ENCODE assay signal across 15 cellular contexts in genomic region chr19:18273566-18274302, GRCh38. TPM values are rescaled to one million over a fixed set of nuclear protein-coding genes. Genes with fewer than 3 reads are reported as not detected.
DNase-seq lines count a peak whose midpoint lies in the region; ATAC-seq, FAIRE-seq and TF ChIP-seq lines count a peak whose summit lies in the region.
"Had no signal": no experiment of that assay in that cellular context is flagged by ENCODE, and none has a peak within 500 bp of the region (broad histone marks: within the 10 kb centered on the region; RNA-seq: fewer than 3 reads in every experiment).

No MANE protein-coding gene starts in this region.

- H3K4me3 ChIP-seq in RWPE2 (ENCODE audit: severe bottlenecking) = no peak overlapping the region
- no peak overlapping the region for H3K4me3 ChIP-seq in hepatocyte

- WGBS in hepatocyte (ENCODE audit: low lambda C conversion rate, missing lambda C conversion rate) = 95% methylated on average over 13 of the region's 14 CpGs

- no peak overlapping the region for H2AFZ ChIP-seq in hepatocyte

- H3K27me3 Mint-ChIP-seq in CD4-positive, alpha-beta T cell = no peaks in the 10 kb centered on the region
- H3K27me3 Mint-ChIP-seq in stimulated activated naive B cell treated with anti-CD40 and anti-IgM and Interleukin-4, amounts not matched to agents 10 μg/mL and 1 μg/mL and 100 μg/mL, for 72 hours = no peaks in the 10 kb centered on the region
- H3K27me3 Mint-ChIP-seq: activated T-helper 17 cell treated with anti-CD3 and anti-CD28 coated beads, Interleukin-2, amount 50 U/mL, for 72 hours; stimulated activated naive CD8-positive, alpha-beta T cell treated with anti-CD3 and anti-CD28 coated beads, Interleukin-15, Interleukin-2, amounts not matched to agents 100 ng/mL and 50 ng/mL, for 24 hours had no signal

- peak overlapping the region; percentile 77 for H3K27ac Mint-ChIP-seq in CD4-positive, alpha-beta T cell
- peak overlapping the region; percentile 83 for H3K27ac Mint-ChIP-seq in stimulated activated naive B cell treated with anti-CD40 and anti-IgM and Interleukin-4, amounts not matched to agents 10 μg/mL and 1 μg/mL and 100 μg/mL, for 72 hours
- H3K27ac Mint-ChIP-seq: activated T-helper 17 cell treated with anti-CD3 and anti-CD28 coated beads, Interleukin-2, amount 50 U/mL, for 72 hours; stimulated activated naive CD8-positive, alpha-beta T cell treated with anti-CD3 and anti-CD28 coated beads, Interleukin-15, Interleukin-2, amounts not matched to agents 100 ng/mL and 50 ng/mL, for 24 hours had no signal

- H3K79me2 ChIP-seq in hepatocyte = peaks cover 53% of the 10 kb centered on the region

- TF ChIP-seq CTCF in CD4-positive, alpha-beta T cell (IDR thresholded peaks at IDR 0.05) = no peak
- TF ChIP-seq CTCF in RWPE2 (IDR thresholded peaks at IDR 0.05; ENCODE audit: poor library complexity, severe bottlenecking) = no peak
- TF ChIP-seq CTCF in hepatocyte (IDR thresholded peaks at IDR 0.05; ENCODE audit: poor library complexity) = no peak

- intact Hi-C loops in CD4-positive, alpha-beta T cell (cut with DNase I, micrococcal nuclease) = no loop called here

- no peak for DNase-seq in CD4-positive, alpha-beta T cell
- DNase-seq in RWPE2 (ENCODE audit: low spot score) (no peak), hepatocyte (ENCODE audit: low spot score) (no peak), urothelium cell line (ENCODE audit: low spot score) (no peak), ureter (ENCODE audit: low spot score) (no peak), NCI-H1092 treated with DMSO at 0.1 percent for 48 hours (lab: John Stamatoyannopoulos, UW) (no peak), occipital lobe (lab: John Stamatoyannopoulos, UW) (no peak)
- DNase-seq in stimulated activated naive B cell treated with anti-CD40 and anti-IgM and Interleukin-4, amounts not matched to agents 10 μg/mL and 1 μg/mL and 100 μg/mL, for 72 hours = no peak
- DNase-seq: NCI-H2029 treated with DMSO at 0.1 percent for 48 hours, NCI-H510A treated with DMSO at 0.1 percent for 48 hours had no signal

- H3K4me1 ChIP-seq in RWPE2 (ENCODE audit: insufficient read depth, poor library complexity, severe bottlenecking) (peaks cover 14% of the 10 kb centered on the region), hepatocyte (ENCODE audit: insufficient read depth) (peaks cover 30% of the 10 kb centered on the region)

- H3K36me3 ChIP-seq in RWPE2 (ENCODE audit: low read depth) (peaks cover 6% of the 10 kb centered on the region), hepatocyte (replicated peaks; ENCODE audit: insufficient read depth, low read depth) (no peaks in the 10 kb centered on the region)

- ATAC-seq in CD4-positive, alpha-beta T cell (ENCODE audit: poor library complexity) = no peak
- ATAC-seq in RWPE2 (ENCODE audit: low read depth) = no peak
- ATAC-seq in stimulated activated naive B cell treated with anti-CD40 and anti-IgM and Interleukin-4, amounts not matched to agents 10 μg/mL and 1 μg/mL and 100 μg/mL, for 72 hours (replicated peaks) = no peak

- peaks cover 41% of the 10 kb centered on the region for H3K4me1 Mint-ChIP-seq in CD4-positive, alpha-beta T cell (ENCODE audit: low read depth)
- H3K4me1 Mint-ChIP-seq in stimulated activated naive B cell treated with anti-CD40 and anti-IgM and Interleukin-4, amounts not matched to agents 10 μg/mL and 1 μg/mL and 100 μg/mL, for 72 hours = peaks cover 23 to 35% of the 10 kb centered on the region in 2 donors
- H3K4me1 Mint-ChIP-seq: activated T-helper 17 cell treated with anti-CD3 and anti-CD28 coated beads, Interleukin-2, amount 50 U/mL, for 72 hours had no signal

- CTCF ChIA-PET in CD4-positive, alpha-beta T cell (lab: Charles Lee) = interaction anchor here (1.2 kb wide), 1 partner anchor 49 kb away, joined by 4 read pairs; the partner anchor contains the start of gene LSM4

- H3K27me3 ChIP-seq in CD4-positive, alpha-beta T cell (ENCODE audit: control insufficient read depth, insufficient read depth, low read length) = no peaks in the 10 kb centered on the region
- H3K27me3 ChIP-seq in RWPE2 (ENCODE audit: insufficient read depth, poor library complexity, severe bottlenecking) = no peaks in the 10 kb centered on the region
- no peaks in the 10 kb centered on the region for H3K27me3 ChIP-seq in hepatocyte

- H3K9me3 Mint-ChIP-seq in CD4-positive, alpha-beta T cell = no peaks in the 10 kb centered on the region
- no peaks in the 10 kb centered on the region for H3K9me3 Mint-ChIP-seq in stimulated activated naive B cell treated with anti-CD40 and anti-IgM and Interleukin-4, amounts not matched to agents 10 μg/mL and 1 μg/mL and 100 μg/mL, for 72 hours
- H3K9me3 Mint-ChIP-seq: activated T-helper 17 cell treated with anti-CD3 and anti-CD28 coated beads, Interleukin-2, amount 50 U/mL, for 72 hours; immature natural killer cell; stimulated activated naive CD8-positive, alpha-beta T cell treated with anti-CD3 and anti-CD28 coated beads, Interleukin-15, Interleukin-2, amounts not matched to agents 100 ng/mL and 50 ng/mL, for 24 hours had no signal

- POLR2A ChIA-PET in CD4-positive, alpha-beta T cell (lab: Charles Lee) = interaction anchor here (0.7 to 1.9 kb wide), 3 partner anchors 48 to 81 kb away, joined by 3 to 7 read pairs (median 4); partner anchors contain the start of genes LSM4 and MPV17L2

- H4K20me1 ChIP-seq in hepatocyte (ENCODE audit: insufficient read depth, poor library complexity, severe bottlenecking) = peaks cover 65% of the 10 kb centered on the region

- peaks cover 47% of the 10 kb centered on the region for H3K36me3 Mint-ChIP-seq in CD4-positive, alpha-beta T cell (ENCODE audit: low read depth)
- H3K36me3 Mint-ChIP-seq in stimulated activated naive B cell treated with anti-CD40 and anti-IgM and Interleukin-4, amounts not matched to agents 10 μg/mL and 1 μg/mL and 100 μg/mL, for 72 hours = peaks cover 16 to 36% of the 10 kb centered on the region in 2 donors
- H3K36me3 Mint-ChIP-seq: immature natural killer cell had no signal

- no peaks in the 10 kb centered on the region for H3K9me2 ChIP-seq in hepatocyte (replicated peaks; ENCODE audit: insufficient read depth)

- FAIRE-seq in urothelium cell line (lab: Jason Lieb, UNC) = no peak
- FAIRE-seq: frontal cortex had no signal

- no peak overlapping the region for H3K27ac ChIP-seq in CD4-positive, alpha-beta T cell (ENCODE audit: low read depth, low read length)
- peak overlapping the region; percentile 63 for H3K27ac ChIP-seq in RWPE2 (ENCODE audit: poor library complexity, severe bottlenecking)
- H3K27ac ChIP-seq in hepatocyte = peak overlapping the region; percentile 85

- no peak overlapping the region for H3K4me3 Mint-ChIP-seq in CD4-positive, alpha-beta T cell
- no peak overlapping the region for H3K4me3 Mint-ChIP-seq in stimulated activated naive B cell treated with anti-CD40 and anti-IgM and Interleukin-4, amounts not matched to agents 10 μg/mL and 1 μg/mL and 100 μg/mL, for 72 hours
- H3K4me3 Mint-ChIP-seq: activated T-helper 17 cell treated with anti-CD3 and anti-CD28 coated beads, Interleukin-2, amount 50 U/mL, for 72 hours; stimulated activated naive CD8-positive, alpha-beta T cell treated with anti-CD3 and anti-CD28 coated beads, Interleukin-15, Interleukin-2, amounts not matched to agents 100 ng/mL and 50 ng/mL, for 24 hours had no signal

- no peaks in the 10 kb centered on the region for H3K9me3 ChIP-seq in CD4-positive, alpha-beta T cell (ENCODE audit: control insufficient read depth, low read length)
- no peaks in the 10 kb centered on the region for H3K9me3 ChIP-seq in RWPE2 (ENCODE audit: severe bottlenecking)
- H3K9me3 ChIP-seq in hepatocyte (ENCODE audit: low read depth) = no peaks in the 10 kb centered on the region

- H3K4me2 ChIP-seq in hepatocyte = peak overlapping the region; percentile 50

RNA-seq across cellular contexts. Expression of gene IQCN, which starts 0.5 kb away (rescaled TPM):
- 10 to 100 TPM; 18.1 to 18.7 TPM for total RNA-seq in CD4-positive, alpha-beta T cell
- total RNA-seq in hepatocyte (3.7 and 3.9 TPM in 2 replicates), ureter (5.9 TPM), occipital lobe (0.47 TPM)
- 1.5 and 2.3 TPM in 2 replicates for polyA plus RNA-seq in hepatocyte

RNA-seq across cellular contexts. Expression of gene JUND, which starts 7.7 kb away (rescaled TPM):
- total RNA-seq in CD4-positive, alpha-beta T cell = 1,000 to 10,000 TPM; 1,827 to 1,976 TPM
- 307 and 379 TPM in 2 replicates for total RNA-seq in hepatocyte
- polyA plus RNA-seq in hepatocyte = 698 and 768 TPM in 2 replicates
- total RNA-seq in ureter = 94.9 TPM
- 70.7 TPM for total RNA-seq in occipital lobe

RNA-seq across cellular contexts. Expression of gene PDE4C, which starts 47.5 kb away (rescaled TPM):
- total RNA-seq in CD4-positive, alpha-beta T cell = not detected
- 0.43 and 0.72 TPM in 2 replicates for total RNA-seq in hepatocyte
- 0.10 and 0.47 TPM in 2 replicates for polyA plus RNA-seq in hepatocyte
- 3.0 TPM for total RNA-seq in ureter
- total RNA-seq in occipital lobe = 0.47 TPM
- total RNA-seq: mesenteric fat pad had no signal
- polyA plus RNA-seq: immature natural killer cell had no signal

RNA-seq across cellular contexts. Expression of gene LSM4, which starts 49.1 kb away (rescaled TPM):
- total RNA-seq in CD4-positive, alpha-beta T cell = 10 to 100 TPM; 40.2 to 47.4 TPM
- total RNA-seq in hepatocyte (185 and 202 TPM in 2 replicates), ureter (99.8 TPM), occipital lobe (72.2 TPM)
- polyA plus RNA-seq in hepatocyte = 218 and 226 TPM in 2 replicates
